1 cellular context compared by ENCODE assay signal in genomic region chr1:26529655-26530539, GRCh38.
TF ChIP-seq lines count a peak whose summit lies in the region.

Gene RPS6KA1, plus strand, starts transcription at chr1:26529761. Its CDS starts 160 bp downstream, at chr1:26529921.

TF ChIP-seq in H1, 55 proteins besides CTCF, POLR2A, EP300 and RAD21:
- TF ChIP-seq ZNF274 (IDR thresholded peaks at IDR 0.05; ENCODE audit: borderline replicate concordance, extremely low read depth, low read length): no peak
- TF ChIP-seq RFX5 (IDR thresholded peaks at IDR 0.05; ENCODE audit: borderline replicate concordance, low read depth, low read length): no peak
- TF ChIP-seq ASH2L (IDR thresholded peaks at IDR 0.05; ENCODE audit: low read length): peak; percentile 19
- no peak for TF ChIP-seq BACH1 (IDR thresholded peaks at IDR 0.05; ENCODE audit: low read length)
- peak; percentile 89 for TF ChIP-seq PHF8 (conservative IDR thresholded peaks at IDR 0.05; ENCODE audit: low read depth, low read length)
- TF ChIP-seq KDM4A (IDR thresholded peaks at IDR 0.05; ENCODE audit: low read depth, low read length, severe bottlenecking): peak; percentile 82
- TF ChIP-seq FOSL1 (IDR thresholded peaks at IDR 0.05; ENCODE audit: insufficient read depth, low read depth, low read length): 0 out of 2 replicates have a peak, but pooled peaks have one; percentile 1
- TF ChIP-seq SP2 (IDR thresholded peaks at IDR 0.05; ENCODE audit: low read length): no peak
- peak; percentile 63 for TF ChIP-seq TAF1 (IDR thresholded peaks at IDR 0.05; ENCODE audit: low read depth, low read length)
- no peak; a peak in 1 of 4 replicates for TF ChIP-seq SIN3A (conservative IDR thresholded peaks at IDR 0.05 in 1 of 2, IDR thresholded peaks at IDR 0.05 in 1 of 2; ENCODE audit: low read depth in 1 of 2, low read length in 2 of 2)
- TF ChIP-seq EZH2 (IDR thresholded peaks at IDR 0.05; ENCODE audit: low read depth, low read length, severe bottlenecking): no peak
- TF ChIP-seq POLR2AphosphoS5 (IDR thresholded peaks at IDR 0.05; ENCODE audit: low read depth, low read length): 0 out of 2 replicates have a peak, but pooled peaks have one; percentile 19
- no peak for TF ChIP-seq GTF2F1 (IDR thresholded peaks at IDR 0.05; ENCODE audit: borderline replicate concordance, low read depth, low read length)
- no peak for TF ChIP-seq TEAD4 (IDR thresholded peaks at IDR 0.05; ENCODE audit: low read depth, low read length)
- TF ChIP-seq SUZ12 (IDR thresholded peaks at IDR 0.05; ENCODE audit: low read length): no peak
- no peak for TF ChIP-seq RNF2 (IDR thresholded peaks at IDR 0.05; ENCODE audit: borderline replicate concordance, low read depth, low read length, missing control alignments, poor library complexity, severe bottlenecking)
